In genomic region chr10:30917790-30918189, GRCh38 we compare ENCODE assay signal across 2 cellular contexts.
TF ChIP-seq lines count a peak whose summit lies in the region.

No MANE protein-coding gene starts in this region.

TF ChIP-seq in SK-N-SH, 30 proteins besides CTCF, POLR2A, EP300 and RAD21 (continued from another document):
- TF ChIP-seq, protein P1, sequence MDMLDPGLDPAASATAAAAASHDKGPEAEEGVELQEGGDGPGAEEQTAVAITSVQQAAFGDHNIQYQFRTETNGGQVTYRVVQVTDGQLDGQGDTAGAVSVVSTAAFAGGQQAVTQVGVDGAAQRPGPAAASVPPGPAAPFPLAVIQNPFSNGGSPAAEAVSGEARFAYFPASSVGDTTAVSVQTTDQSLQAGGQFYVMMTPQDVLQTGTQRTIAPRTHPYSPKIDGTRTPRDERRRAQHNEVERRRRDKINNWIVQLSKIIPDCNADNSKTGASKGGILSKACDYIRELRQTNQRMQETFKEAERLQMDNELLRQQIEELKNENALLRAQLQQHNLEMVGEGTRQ (IDR thresholded peaks at IDR 0.05; ENCODE audit: borderline replicate concordance, low read depth, low read length): no peak
- TF ChIP-seq, protein P2, sequence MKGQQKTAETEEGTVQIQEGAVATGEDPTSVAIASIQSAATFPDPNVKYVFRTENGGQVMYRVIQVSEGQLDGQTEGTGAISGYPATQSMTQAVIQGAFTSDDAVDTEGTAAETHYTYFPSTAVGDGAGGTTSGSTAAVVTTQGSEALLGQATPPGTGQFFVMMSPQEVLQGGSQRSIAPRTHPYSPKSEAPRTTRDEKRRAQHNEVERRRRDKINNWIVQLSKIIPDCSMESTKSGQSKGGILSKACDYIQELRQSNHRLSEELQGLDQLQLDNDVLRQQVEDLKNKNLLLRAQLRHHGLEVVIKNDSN (IDR thresholded peaks at IDR 0.05; ENCODE audit: borderline replicate concordance, low read depth): no peak
- no peak for TF ChIP-seq NRF1 (IDR thresholded peaks at IDR 0.05; ENCODE audit: low read depth, low read length)
- TF ChIP-seq SMC3 (IDR thresholded peaks at IDR 0.05; ENCODE audit: low read depth, low read length): no peak
- no peak for TF ChIP-seq POLR2AphosphoS5 (IDR thresholded peaks at IDR 0.05; ENCODE audit: low read depth, low read length)
- TF ChIP-seq FOXM1 (IDR thresholded peaks at IDR 0.05; ENCODE audit: low read depth): no peak
- TF ChIP-seq FOXJ3 (CRISPR knock-in tag; IDR thresholded peaks at IDR 0.05): no peak

TF ChIP-seq in SK-N-SH treated with all-trans-retinoic acid at 6 μM for 48 hours, 23 proteins besides CTCF, POLR2A, EP300 and RAD21 (continued from another document):
- TF ChIP-seq, protein P3, sequence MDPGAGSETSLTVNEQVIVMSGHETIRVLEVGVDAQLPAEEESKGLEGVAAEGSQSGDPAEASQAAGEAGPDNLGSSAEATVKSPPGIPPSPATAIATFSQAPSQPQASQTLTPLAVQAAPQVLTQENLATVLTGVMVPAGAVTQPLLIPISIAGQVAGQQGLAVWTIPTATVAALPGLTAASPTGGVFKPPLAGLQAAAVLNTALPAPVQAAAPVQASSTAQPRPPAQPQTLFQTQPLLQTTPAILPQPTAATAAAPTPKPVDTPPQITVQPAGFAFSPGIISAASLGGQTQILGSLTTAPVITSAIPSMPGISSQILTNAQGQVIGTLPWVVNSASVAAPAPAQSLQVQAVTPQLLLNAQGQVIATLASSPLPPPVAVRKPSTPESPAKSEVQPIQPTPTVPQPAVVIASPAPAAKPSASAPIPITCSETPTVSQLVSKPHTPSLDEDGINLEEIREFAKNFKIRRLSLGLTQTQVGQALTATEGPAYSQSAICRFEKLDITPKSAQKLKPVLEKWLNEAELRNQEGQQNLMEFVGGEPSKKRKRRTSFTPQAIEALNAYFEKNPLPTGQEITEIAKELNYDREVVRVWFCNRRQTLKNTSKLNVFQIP (CRISPR knock-in tag; IDR thresholded peaks at IDR 0.05; ENCODE audit: borderline replicate concordance, low read depth): no peak
- TF ChIP-seq ARNTL (CRISPR knock-in tag; IDR thresholded peaks at IDR 0.05; ENCODE audit: borderline replicate concordance, low read depth): no peak
- TF ChIP-seq ZNF565 (CRISPR knock-in tag; conservative IDR thresholded peaks at IDR 0.05; ENCODE audit: low read depth): no peak
- TF ChIP-seq RARB (CRISPR knock-in tag; IDR thresholded peaks at IDR 0.05): no peak
- no peak for TF ChIP-seq PPARA (CRISPR knock-in tag; IDR thresholded peaks at IDR 0.05; ENCODE audit: borderline replicate concordance)
- no peak for TF ChIP-seq TOX (CRISPR knock-in tag; IDR thresholded peaks at IDR 0.05; ENCODE audit: borderline replicate concordance)
- no peak for TF ChIP-seq CREB5 (CRISPR knock-in tag; IDR thresholded peaks at IDR 0.05; ENCODE audit: low read depth)
- no peak for TF ChIP-seq CSRNP3 (CRISPR knock-in tag; IDR thresholded peaks at IDR 0.05)
